In the genomic region with DNA sequence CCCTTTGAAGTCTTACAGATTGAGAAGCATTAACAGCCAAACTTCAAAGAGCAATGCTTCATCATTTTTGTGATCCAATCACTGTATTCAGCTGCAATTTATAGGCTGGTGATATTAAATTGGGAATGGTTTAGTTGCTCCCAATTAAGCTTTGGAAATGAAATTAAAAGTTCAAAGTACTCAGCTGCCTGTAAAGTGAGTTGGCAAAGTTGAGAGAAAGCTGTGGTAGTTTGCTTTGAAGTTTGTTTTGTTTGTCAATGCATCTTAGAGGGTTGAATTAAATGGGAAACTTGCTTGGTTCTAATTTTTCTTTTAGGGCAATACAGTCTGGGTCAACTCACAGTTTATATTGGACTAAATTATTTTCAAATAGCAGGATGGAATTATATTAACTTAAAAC, we compare ENCODE assay signal across 1 cellular context.
TF ChIP-seq lines count a peak whose summit lies in the region.

No MANE protein-coding gene starts in this region.

TF ChIP-seq in HepG2, 621 proteins besides CTCF, POLR2A, EP300 and RAD21 (continued from another document):
- TF ChIP-seq, protein P1, sequence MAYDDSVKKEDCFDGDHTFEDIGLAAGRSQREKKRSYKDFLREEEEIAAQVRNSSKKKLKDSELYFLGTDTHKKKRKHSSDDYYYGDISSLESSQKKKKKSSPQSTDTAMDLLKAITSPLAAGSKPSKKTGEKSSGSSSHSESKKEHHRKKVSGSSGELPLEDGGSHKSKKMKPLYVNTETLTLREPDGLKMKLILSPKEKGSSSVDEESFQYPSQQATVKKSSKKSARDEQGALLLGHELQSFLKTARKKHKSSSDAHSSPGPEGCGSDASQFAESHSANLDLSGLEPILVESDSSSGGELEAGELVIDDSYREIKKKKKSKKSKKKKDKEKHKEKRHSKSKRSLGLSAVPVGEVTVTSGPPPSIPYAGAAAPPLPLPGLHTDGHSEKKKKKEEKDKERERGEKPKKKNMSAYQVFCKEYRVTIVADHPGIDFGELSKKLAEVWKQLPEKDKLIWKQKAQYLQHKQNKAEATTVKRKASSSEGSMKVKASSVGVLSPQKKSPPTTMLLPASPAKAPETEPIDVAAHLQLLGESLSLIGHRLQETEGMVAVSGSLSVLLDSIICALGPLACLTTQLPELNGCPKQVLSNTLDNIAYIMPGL (CRISPR knock-in tag; IDR thresholded peaks at IDR 0.05; ENCODE audit: borderline replicate concordance in 1 of 2, low read depth in 1 of 2): no peak
- TF ChIP-seq PHF5A (CRISPR knock-in tag; IDR thresholded peaks at IDR 0.05; ENCODE audit: low read depth, unreplicated experiment): no peak
- TF ChIP-seq HMG20B (CRISPR knock-in tag; conservative IDR thresholded peaks at IDR 0.05): no peak
- TF ChIP-seq MTA3 (CRISPR knock-in tag; IDR thresholded peaks at IDR 0.05): no peak
- no peak for TF ChIP-seq NFKBIZ (CRISPR knock-in tag; IDR thresholded peaks at IDR 0.05)
- no peak for TF ChIP-seq ZNF724P (CRISPR knock-in tag; IDR thresholded peaks at IDR 0.05; ENCODE audit: borderline replicate concordance)
- no peak for TF ChIP-seq KLF13 (CRISPR knock-in tag; IDR thresholded peaks at IDR 0.05)
- TF ChIP-seq ZNF251 (CRISPR knock-in tag; IDR thresholded peaks at IDR 0.05): no peak
- TF ChIP-seq, protein P2, sequence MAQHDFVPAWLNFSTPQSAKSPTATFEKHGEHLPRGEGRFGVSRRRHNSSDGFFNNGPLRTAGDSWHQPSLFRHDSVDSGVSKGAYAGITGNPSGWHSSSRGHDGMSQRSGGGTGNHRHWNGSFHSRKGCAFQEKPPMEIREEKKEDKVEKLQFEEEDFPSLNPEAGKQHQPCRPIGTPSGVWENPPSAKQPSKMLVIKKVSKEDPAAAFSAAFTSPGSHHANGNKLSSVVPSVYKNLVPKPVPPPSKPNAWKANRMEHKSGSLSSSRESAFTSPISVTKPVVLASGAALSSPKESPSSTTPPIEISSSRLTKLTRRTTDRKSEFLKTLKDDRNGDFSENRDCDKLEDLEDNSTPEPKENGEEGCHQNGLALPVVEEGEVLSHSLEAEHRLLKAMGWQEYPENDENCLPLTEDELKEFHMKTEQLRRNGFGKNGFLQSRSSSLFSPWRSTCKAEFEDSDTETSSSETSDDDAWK (CRISPR knock-in tag; IDR thresholded peaks at IDR 0.05): no peak
- no peak for TF ChIP-seq ZNF207 (IDR thresholded peaks at IDR 0.05; ENCODE audit: borderline replicate concordance)
- TF ChIP-seq ZNF816 (CRISPR knock-in tag; IDR thresholded peaks at IDR 0.05; ENCODE audit: borderline replicate concordance): no peak
- TF ChIP-seq ZNF570 (CRISPR knock-in tag; IDR thresholded peaks at IDR 0.05; ENCODE audit: borderline replicate concordance): no peak
- no peak for TF ChIP-seq SALL2 (CRISPR knock-in tag; IDR thresholded peaks at IDR 0.05)
